12 cellular contexts compared by ENCODE assay signal in the genomic region with DNA sequence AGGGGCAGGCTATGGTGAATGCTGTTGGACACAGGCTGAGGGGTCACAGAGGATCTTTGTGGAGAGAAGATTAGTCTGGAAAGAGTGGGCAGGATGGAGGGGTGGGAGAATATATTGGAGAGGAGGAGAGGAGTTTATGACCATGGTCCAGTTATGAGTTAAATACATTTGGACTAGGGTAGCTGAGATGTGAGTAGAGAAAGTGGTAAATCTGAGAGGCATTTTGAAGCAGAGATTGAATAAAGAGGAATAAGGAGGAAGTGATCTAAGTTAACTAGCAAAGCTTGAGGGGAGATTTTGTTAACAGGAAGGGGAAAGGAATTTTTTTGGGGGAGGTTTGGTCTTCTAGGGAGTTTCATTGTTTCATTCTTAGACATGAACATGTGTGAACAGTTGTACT.
"Had no signal": no experiment of that assay in that cellular context is flagged by ENCODE, and none has a peak within 500 bp of the region (broad histone marks: within the 10 kb centered on the region; RNA-seq: fewer than 3 reads in every experiment).

No MANE protein-coding gene starts in this region.

- H3K9me3 ChIP-seq: breast epithelium, right lobe of liver had no signal

- DNase-seq: activated CD8-positive, alpha-beta memory T cell treated with anti-CD3 and anti-CD28 coated beads, Interleukin-2, amount 50 U/mL, for 4 hours; activated naive CD8-positive, alpha-beta T cell treated with anti-CD3 and anti-CD28 coated beads, Interleukin-2, amount 10 ng/mL, durations not matched to agents 7 days and 5 days; anterior cingulate cortex; endodermal cell; glutamatergic neuron; left cardiac atrium; mammary epithelial cell; nucleus accumbens; right lobe of liver; stimulated activated naive CD4-positive, alpha-beta T cell treated with Interleukin-2 at 50 U/mL for 16 hours had no signal

- H3K27ac ChIP-seq: breast epithelium, VCaP had no signal

- H3K36me3 ChIP-seq: breast epithelium, right lobe of liver had no signal

- H3K4me1 ChIP-seq: breast epithelium had no signal

- H3K27me3 ChIP-seq: breast epithelium, right lobe of liver had no signal
